8 cellular contexts compared by ENCODE assay signal in the genomic region with DNA sequence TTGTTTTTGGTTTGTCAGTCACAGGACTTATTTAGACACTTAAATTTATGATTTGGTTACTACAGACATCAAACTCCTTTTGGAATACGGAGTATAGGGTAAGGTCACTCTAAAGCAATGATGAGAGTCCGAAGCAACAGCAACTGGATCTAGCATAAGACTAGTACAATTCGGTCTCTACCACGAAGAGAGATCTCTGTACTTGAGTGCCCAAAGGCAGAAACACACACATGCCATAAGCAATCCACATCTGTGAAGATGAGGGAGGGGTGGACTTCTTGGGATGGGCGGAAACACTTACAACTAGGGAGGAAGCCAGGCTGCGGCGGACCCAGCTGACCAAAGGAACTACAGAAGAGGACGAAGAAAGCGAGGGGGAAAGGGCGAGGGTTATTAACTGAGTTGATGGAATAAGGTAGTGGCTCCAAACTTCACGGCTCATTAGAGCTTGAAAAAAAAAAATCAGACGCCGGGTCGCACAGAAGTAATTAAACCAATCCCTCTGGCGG. TPM values are rescaled to one million over a fixed set of nuclear protein-coding genes. Genes with fewer than 3 reads are reported as not detected.
DNase-seq lines count a peak whose midpoint lies in the region; ATAC-seq and TF ChIP-seq lines count a peak whose summit lies in the region.

No MANE protein-coding gene starts in this region.

- peak overlapping the region; percentile 84 for H3K9ac ChIP-seq in SU-DHL-6 (ENCODE audit: low read length)

- no peaks in the 10 kb centered on the region for H3K27me3 ChIP-seq in SU-DHL-6 (ENCODE audit: low read length)
- no peaks in the 10 kb centered on the region for H3K27me3 ChIP-seq in dorsolateral prefrontal cortex
- H3K27me3 ChIP-seq in lower lobe of right lung (ENCODE audit: low read depth): no peaks in the 10 kb centered on the region

- H3K9me3 Mint-ChIP-seq in stimulated activated effector memory CD8-positive, alpha-beta T cell treated with anti-CD3 and anti-CD28 coated beads, Interleukin-12 subunit alpha, Interleukin-12 subunit beta, amount 100 ng/mL, for 72 hours: no peaks in the 10 kb centered on the region

- H3K79me2 ChIP-seq in SU-DHL-6 (ENCODE audit: insufficient read depth, low read length): no peaks in the 10 kb centered on the region; the same call in 1 of the 2 replicates

- peaks cover 25% of the 10 kb centered on the region for H3K4me1 ChIP-seq in lower lobe of right lung

- H3K4me2 ChIP-seq in SU-DHL-6 (ENCODE audit: low read depth, low read length, poor library complexity, severe bottlenecking): peak overlapping the region; percentile 95

- ATAC-seq in GM19467 (IDR thresholded peaks at IDR 0.05; ENCODE audit: unreplicated experiment) (peak; percentile 22), lower lobe of right lung (peak; percentile 67 to 76)
- ATAC-seq in stimulated activated effector memory CD8-positive, alpha-beta T cell treated with anti-CD3 and anti-CD28 coated beads, Interleukin-12 subunit alpha, Interleukin-12 subunit beta, amount 100 ng/mL, for 72 hours: peak; percentile 23

- DNase-seq in DMS114 treated with DMSO at 0.1 percent for 48 hours (lab: John Stamatoyannopoulos, UW; ENCODE audit: unreplicated experiment) (peak; percentile 60), HK-2 (ENCODE audit: unreplicated experiment) (peak; percentile 51), dorsolateral prefrontal cortex (peak in 5 of 10 donors; percentile 11 to 43 (median 40)), lower lobe of right lung (peak; percentile 63), NCI-H345 (lab: John Stamatoyannopoulos, UW) (no peak)
- DNase-seq in stimulated activated effector memory CD8-positive, alpha-beta T cell treated with anti-CD3 and anti-CD28 coated beads, Interleukin-12 subunit alpha, Interleukin-12 subunit beta, amount 100 ng/mL, for 72 hours (ENCODE audit: low spot score in 2 of 2): no peak

- H3K4me3 ChIP-seq in SU-DHL-6 (ENCODE audit: insufficient read depth, low read length, poor library complexity, severe bottlenecking) (peak overlapping the region; percentile 83), dorsolateral prefrontal cortex (peak overlapping the region; percentile 61 to 96 (median 83)), lower lobe of right lung (peak overlapping the region; percentile 77)

- H2AFZ ChIP-seq in SU-DHL-6 (ENCODE audit: low read depth, low read length, severe bottlenecking): peak overlapping the region; percentile 93

- peaks cover 10% of the 10 kb centered on the region for H3K36me3 Mint-ChIP-seq in stimulated activated effector memory CD8-positive, alpha-beta T cell treated with anti-CD3 and anti-CD28 coated beads, Interleukin-12 subunit alpha, Interleukin-12 subunit beta, amount 100 ng/mL, for 72 hours

- no peaks in the 10 kb centered on the region for H3K9me2 ChIP-seq in SU-DHL-6 (replicated peaks; ENCODE audit: insufficient read depth, low read length)

- 0 out of 2 replicates have a peak, but pooled peaks cover 4% of the 10 kb centered on the region for H3F3A ChIP-seq in SU-DHL-6 (ENCODE audit: insufficient read depth)

- H3K4me3 Mint-ChIP-seq in stimulated activated effector memory CD8-positive, alpha-beta T cell treated with anti-CD3 and anti-CD28 coated beads, Interleukin-12 subunit alpha, Interleukin-12 subunit beta, amount 100 ng/mL, for 72 hours: peak overlapping the region; percentile 97

- H3K27ac Mint-ChIP-seq in stimulated activated effector memory CD8-positive, alpha-beta T cell treated with anti-CD3 and anti-CD28 coated beads, Interleukin-12 subunit alpha, Interleukin-12 subunit beta, amount 100 ng/mL, for 72 hours: peak overlapping the region; percentile 99

- peaks cover 15% of the 10 kb centered on the region for H3K4me1 Mint-ChIP-seq in stimulated activated effector memory CD8-positive, alpha-beta T cell treated with anti-CD3 and anti-CD28 coated beads, Interleukin-12 subunit alpha, Interleukin-12 subunit beta, amount 100 ng/mL, for 72 hours

- intact Hi-C loops in dorsolateral prefrontal cortex (cut with DNase I) (no loop called here), lower lobe of right lung (cut with DNase I) (no loop called here)

- no peaks in the 10 kb centered on the region for H4K20me1 ChIP-seq in SU-DHL-6 (ENCODE audit: low read depth, low read length)

- no peaks in the 10 kb centered on the region for H3K9me3 ChIP-seq in SU-DHL-6 (ENCODE audit: insufficient read depth, low read length)
- no peaks in the 10 kb centered on the region for H3K9me3 ChIP-seq in lower lobe of right lung

- TF ChIP-seq CTCF in SU-DHL-6 (IDR thresholded peaks at IDR 0.05; ENCODE audit: insufficient read depth, low read length, poor library complexity, severe bottlenecking) (no peak), dorsolateral prefrontal cortex (IDR thresholded peaks at IDR 0.05 in 54 of 56, conservative IDR thresholded peaks at IDR 0.05 in 2 of 56; ENCODE audit: low read depth in 1 of 56, partially characterized antibody in 56 of 56) (no peak), lower lobe of right lung (IDR thresholded peaks at IDR 0.05) (no peak)

- H3K36me3 ChIP-seq in SU-DHL-6 (ENCODE audit: low read length) (no peaks in the 10 kb centered on the region), lower lobe of right lung (no peaks in the 10 kb centered on the region)

- H3K27ac ChIP-seq in SU-DHL-6 (ENCODE audit: low read depth, low read length) (peak overlapping the region; percentile 84), dorsolateral prefrontal cortex (peak overlapping the region; percentile 9 to 98 (median 94)), lower lobe of right lung (peak overlapping the region; percentile 99)

RNA-seq across cellular contexts. Expression of gene DPH6, which starts 0.6 kb away (rescaled TPM):
- 10 to 100 TPM in 115 of 120 experiments, 1 to 10 TPM in 5; 6.2 to 32.7 (median 17.5) TPM for total RNA-seq in dorsolateral prefrontal cortex
- 9.2 TPM for total RNA-seq in lower lobe of right lung

Comparison
In these comparisons a context has a peak if more than half of its experiments do, and no peak if none do; other contexts are left out.
1. DNase-seq: peak in DMS114 treated with DMSO at 0.1 percent for 48 hours (single experiment), HK-2 (single experiment) and lower lobe of right lung (single experiment); none in stimulated activated effector memory CD8-positive, alpha-beta T cell treated with anti-CD3 and anti-CD28 coated beads, Interleukin-12 subunit alpha, Interleukin-12 subunit beta, amount 100 ng/mL, for 72 hours (0 of 2) and NCI-H345 (single experiment).
2. Peak in every context shown above with its lines, with median percentiles within 50 percentile points of each other: ATAC-seq, H3K27ac ChIP-seq and H3K4me3 ChIP-seq.